In the genomic region with DNA sequence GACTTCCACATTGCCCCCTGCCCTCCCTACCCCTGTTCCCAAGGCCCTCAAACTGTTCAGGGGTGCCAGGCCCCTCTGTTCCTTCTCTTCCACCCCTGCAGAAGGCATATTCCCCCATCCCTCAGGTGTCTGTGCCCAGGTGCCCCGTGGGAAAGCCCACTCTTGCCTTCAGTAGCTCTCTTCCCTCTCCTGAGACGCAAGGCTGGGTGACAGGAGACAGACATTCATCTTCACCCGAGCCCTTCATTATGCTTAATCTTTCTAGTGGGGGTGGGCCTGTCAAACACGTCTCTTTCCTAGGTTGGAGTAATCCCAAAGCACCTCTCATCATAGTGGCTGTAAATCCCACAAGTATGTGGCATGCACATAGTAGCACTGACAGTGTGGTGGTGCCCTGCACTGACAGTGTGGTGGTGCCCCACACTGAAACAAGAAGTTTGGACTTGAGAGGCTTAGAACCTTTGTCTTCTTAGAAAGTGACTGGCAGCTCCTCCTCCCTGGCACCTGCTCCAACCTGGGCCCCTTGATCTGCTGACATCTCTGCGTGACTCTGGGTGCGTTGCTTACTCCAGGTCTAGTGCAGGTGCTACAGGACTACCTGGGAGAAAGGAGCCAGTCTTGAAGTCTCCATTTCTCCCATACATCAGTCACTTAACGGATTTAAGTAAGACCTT, we compare ENCODE assay signal across 18 cellular contexts. TPM values are rescaled to one million over a fixed set of nuclear protein-coding genes. Genes with fewer than 3 reads are reported as not detected.
A peak's percentile ranks its signal among the peaks of the same experiment; 100 is the strongest.
DNase-seq lines count a peak whose midpoint lies in the region; ATAC-seq, FAIRE-seq and TF ChIP-seq lines count a peak whose summit lies in the region.
"Had no signal": no experiment of that assay in that cellular context is flagged by ENCODE, and none has a peak within 500 bp of the region (broad histone marks: within the 10 kb centered on the region; RNA-seq: fewer than 3 reads in every experiment).

No MANE protein-coding gene starts in this region.

- peak overlapping the region; percentile 57 for H3K27ac Mint-ChIP-seq in activated naive CD8-positive, alpha-beta T cell treated with anti-CD3 and anti-CD28 coated beads, Interleukin-2, amount 10 ng/mL, durations not matched to agents 7 days and 5 days
- H3K27ac Mint-ChIP-seq in activated naive CD8-positive, alpha-beta T cell treated with anti-CD3 and anti-CD28 coated beads, Interleukin-2, amount 50 U/mL, for 24 hours = no peak overlapping the region
- no peak overlapping the region for H3K27ac Mint-ChIP-seq in type B pancreatic cell
- H3K27ac Mint-ChIP-seq: activated CD8-positive, alpha-beta memory T cell treated with anti-CD3 and anti-CD28 coated beads, Interleukin-2, amount 10 ng/mL, durations not matched to agents 7 days and 5 days had no signal

- H3K27me3 ChIP-seq in endothelial cell of umbilical vein (ENCODE audit: control insufficient read depth in 2 of 2, insufficient read depth in 2 of 2, low read length in 2 of 2) (no peaks in the 10 kb centered on the region), parathyroid adenoma (ENCODE audit: control insufficient read depth, insufficient read depth, low read length) (no peaks in the 10 kb centered on the region)
- H3K27me3 ChIP-seq: SJCRH30 had no signal

- H3K4me1 ChIP-seq in endothelial cell of umbilical vein (ENCODE audit: control insufficient read depth, extremely low read depth, insufficient read depth, low read length) (peaks cover 41% of the 10 kb centered on the region), parathyroid adenoma (peaks cover 22% of the 10 kb centered on the region)
- H3K4me1 ChIP-seq: SJCRH30 had no signal

- no peaks in the 10 kb centered on the region for H3K9me3 Mint-ChIP-seq in activated naive CD8-positive, alpha-beta T cell treated with anti-CD3 and anti-CD28 coated beads, Interleukin-2, amount 10 ng/mL, durations not matched to agents 7 days and 5 days
- no peaks in the 10 kb centered on the region for H3K9me3 Mint-ChIP-seq in activated naive CD8-positive, alpha-beta T cell treated with anti-CD3 and anti-CD28 coated beads, Interleukin-2, amount 50 U/mL, for 24 hours
- H3K9me3 Mint-ChIP-seq in type B pancreatic cell = peaks cover 5% of the 10 kb centered on the region

- H3K36me3 ChIP-seq in endothelial cell of umbilical vein (ENCODE audit: control insufficient read depth in 2 of 2, extremely low read depth in 1 of 2, insufficient read depth in 2 of 2, low read length in 2 of 2) (no peaks in the 10 kb centered on the region), parathyroid adenoma (ENCODE audit: control insufficient read depth, insufficient read depth, low read length) (no peaks in the 10 kb centered on the region)
- H3K36me3 ChIP-seq: SJCRH30 had no signal

- no TSS peak for BruUV-seq in endothelial cell of umbilical vein (replicated peaks; lab: Mats Ljungman, UMichigan)

- H3K4me3 ChIP-seq in endothelial cell of umbilical vein (replicated peaks in 1 of 3; ENCODE audit: insufficient read depth in 1 of 3, low read depth in 1 of 3, low read length in 3 of 3) (no peak overlapping the region), parathyroid adenoma (ENCODE audit: low read depth, low read length) (no peak overlapping the region)
- H3K4me3 ChIP-seq: SJCRH30 had no signal

- no peaks in the 10 kb centered on the region for H4K20me1 ChIP-seq in endothelial cell of umbilical vein (replicated peaks; ENCODE audit: control insufficient read depth, extremely low read depth, insufficient read depth, low read length)

- H3K9me3 ChIP-seq in endothelial cell of umbilical vein (replicated peaks; ENCODE audit: control insufficient read depth, insufficient read depth, low read length) (no peaks in the 10 kb centered on the region), parathyroid adenoma (ENCODE audit: control insufficient read depth, low read length) (no peaks in the 10 kb centered on the region)
- H3K9me3 ChIP-seq: SJCRH30 had no signal

- H3K4me3 Mint-ChIP-seq in activated naive CD8-positive, alpha-beta T cell treated with anti-CD3 and anti-CD28 coated beads, Interleukin-2, amount 10 ng/mL, durations not matched to agents 7 days and 5 days = no peak overlapping the region
- no peak overlapping the region for H3K4me3 Mint-ChIP-seq in activated naive CD8-positive, alpha-beta T cell treated with anti-CD3 and anti-CD28 coated beads, Interleukin-2, amount 50 U/mL, for 24 hours
- peak overlapping the region; percentile 11 for H3K4me3 Mint-ChIP-seq in type B pancreatic cell
- H3K4me3 Mint-ChIP-seq: activated CD8-positive, alpha-beta memory T cell treated with anti-CD3 and anti-CD28 coated beads, Interleukin-2, amount 10 ng/mL, durations not matched to agents 7 days and 5 days had no signal

- POLR2A ChIA-PET in activated naive CD8-positive, alpha-beta T cell treated with anti-CD3 and anti-CD28 coated beads, Interleukin-2, amount 10 ng/mL, durations not matched to agents 7 days and 5 days (lab: Charles Lee) = interaction anchor here (6.2 kb wide), 1 partner anchor 105 kb away, joined by 44 read pairs; the partner anchor contains the start of gene WNK1
- POLR2A ChIA-PET in endothelial cell of umbilical vein (lab: Charles Lee) = no interaction called here
- POLR2A ChIA-PET in GM10248 (lab: Yijun Ruan, JAX) = interaction anchor here (0.6 kb wide), 1 partner anchor 37 kb away, joined by 3 read pairs; no protein-coding TSS in a partner anchor

- peaks cover 33% of the 10 kb centered on the region for H3K4me1 Mint-ChIP-seq in activated naive CD8-positive, alpha-beta T cell treated with anti-CD3 and anti-CD28 coated beads, Interleukin-2, amount 10 ng/mL, durations not matched to agents 7 days and 5 days
- H3K4me1 Mint-ChIP-seq in activated naive CD8-positive, alpha-beta T cell treated with anti-CD3 and anti-CD28 coated beads, Interleukin-2, amount 50 U/mL, for 24 hours = peaks cover 29% of the 10 kb centered on the region
- H3K4me1 Mint-ChIP-seq in type B pancreatic cell (ENCODE audit: unreplicated experiment) = peaks cover 7% of the 10 kb centered on the region

- dilution Hi-C loops in endothelial cell of umbilical vein (cut with MboI; ENCODE audit: extremely low pct_ligation_motif_present, low sequenced_read_pairs) = no loop called here

- no peaks in the 10 kb centered on the region for H3K27me3 Mint-ChIP-seq in activated naive CD8-positive, alpha-beta T cell treated with anti-CD3 and anti-CD28 coated beads, Interleukin-2, amount 10 ng/mL, durations not matched to agents 7 days and 5 days
- no peaks in the 10 kb centered on the region for H3K27me3 Mint-ChIP-seq in activated naive CD8-positive, alpha-beta T cell treated with anti-CD3 and anti-CD28 coated beads, Interleukin-2, amount 50 U/mL, for 24 hours
- no peaks in the 10 kb centered on the region for H3K27me3 Mint-ChIP-seq in type B pancreatic cell
- H3K27me3 Mint-ChIP-seq: activated CD8-positive, alpha-beta memory T cell treated with anti-CD3 and anti-CD28 coated beads, Interleukin-2, amount 10 ng/mL, durations not matched to agents 7 days and 5 days had no signal

- TF ChIP-seq CTCF in endothelial cell of umbilical vein (IDR thresholded peaks at IDR 0.05; ENCODE audit: extremely low read depth in 1 of 2, insufficient read depth in 1 of 2, low read depth in 1 of 2, low read length in 2 of 2) = no peak
- no peak for TF ChIP-seq CTCF in parathyroid adenoma (IDR thresholded peaks at IDR 0.05)
- TF ChIP-seq CTCF in type B pancreatic cell (conservative IDR thresholded peaks at IDR 0.05) = no peak
- TF ChIP-seq CTCF in GM10248 (IDR thresholded peaks at IDR 0.05; ENCODE audit: control extremely low read depth, extremely low read depth, low read depth, missing control alignments) = no peak

- peaks cover 9% of the 10 kb centered on the region for H3K36me3 Mint-ChIP-seq in activated naive CD8-positive, alpha-beta T cell treated with anti-CD3 and anti-CD28 coated beads, Interleukin-2, amount 10 ng/mL, durations not matched to agents 7 days and 5 days
- peaks cover 6% of the 10 kb centered on the region for H3K36me3 Mint-ChIP-seq in activated naive CD8-positive, alpha-beta T cell treated with anti-CD3 and anti-CD28 coated beads, Interleukin-2, amount 50 U/mL, for 24 hours (ENCODE audit: low read depth)
- peaks cover 4% of the 10 kb centered on the region for H3K36me3 Mint-ChIP-seq in type B pancreatic cell
- H3K36me3 Mint-ChIP-seq: activated CD8-positive, alpha-beta memory T cell treated with anti-CD3 and anti-CD28 coated beads, Interleukin-2, amount 10 ng/mL, durations not matched to agents 7 days and 5 days had no signal

- H3K4me2 ChIP-seq in endothelial cell of umbilical vein (ENCODE audit: insufficient read depth, low read length) (no peak overlapping the region), parathyroid adenoma (ENCODE audit: low read length) (no peak overlapping the region)

- DNase-seq in activated naive CD8-positive, alpha-beta T cell treated with anti-CD3 and anti-CD28 coated beads, Interleukin-2, amount 10 ng/mL, durations not matched to agents 7 days and 5 days = peak; percentile 15
- DNase-seq in activated naive CD8-positive, alpha-beta T cell treated with anti-CD3 and anti-CD28 coated beads, Interleukin-2, amount 50 U/mL, for 24 hours = no peak
- DNase-seq in endothelial cell of umbilical vein (ENCODE audit: low read depth, low spot score) (no peak), type B pancreatic cell (ENCODE audit: extremely low spot score, unreplicated experiment) (no peak), GM10248 (ENCODE audit: extremely low spot score) (no peak)
- no peak for DNase-seq in central memory CD4-positive, alpha-beta T cell
- DNase-seq: activated CD8-positive, alpha-beta memory T cell treated with anti-CD3 and anti-CD28 coated beads, Interleukin-2, amount 10 ng/mL, durations not matched to agents 7 days and 5 days; foreskin melanocyte; KG1; NCI-H1694; NCI-H526; SJCRH30; stimulated activated CD4-positive, alpha-beta T cell treated with anti-CD3 and anti-CD28 coated beads, Interleukin-2, amount 100 ng/mL, for 48 hours; stimulated activated naive CD8-positive, alpha-beta T cell treated with anti-CD3 and anti-CD28 coated beads, Interleukin-15, Interleukin-2, amounts not matched to agents 100 U/mL and 50 U/mL, for 24 hours had no signal

- ATAC-seq in activated naive CD8-positive, alpha-beta T cell treated with anti-CD3 and anti-CD28 coated beads, Interleukin-2, amount 10 ng/mL, durations not matched to agents 7 days and 5 days (ENCODE audit: low read depth) = no peak
- no peak for ATAC-seq in activated naive CD8-positive, alpha-beta T cell treated with anti-CD3 and anti-CD28 coated beads, Interleukin-2, amount 50 U/mL, for 24 hours
- no peak for ATAC-seq in HG02759 (IDR thresholded peaks at IDR 0.05; ENCODE audit: unreplicated experiment)
- ATAC-seq: activated CD8-positive, alpha-beta memory T cell treated with anti-CD3 and anti-CD28 coated beads, Interleukin-2, amount 10 ng/mL, durations not matched to agents 7 days and 5 days; stimulated activated naive CD8-positive, alpha-beta T cell treated with anti-CD3 and anti-CD28 coated beads, Interleukin-15, Interleukin-2, amounts not matched to agents 100 U/mL and 50 U/mL, for 24 hours had no signal

- FAIRE-seq in endothelial cell of umbilical vein (lab: Jason Lieb, UNC) = no peak
- FAIRE-seq: A204.1 had no signal

- H2AFZ ChIP-seq in endothelial cell of umbilical vein (ENCODE audit: low read depth, low read length) (no peak overlapping the region), parathyroid adenoma (no peak overlapping the region)

- no peaks in the 10 kb centered on the region for H3K9me1 ChIP-seq in endothelial cell of umbilical vein (replicated peaks; ENCODE audit: control insufficient read depth, extremely low read depth, insufficient read depth, low read length)

- CTCF ChIA-PET in endothelial cell of umbilical vein (lab: Charles Lee) (interaction anchor here (1.4 to 6.7 kb wide), 5 partner anchors 15 to 167 kb away, joined by 5 to 56 read pairs (median 7); partner anchors contain the start of genes NINJ2 and WNK1), GM10248 (lab: Yijun Ruan, JAX) (interaction anchor here (0.8 to 2.0 kb wide), 6 partner anchors 19 to 168 kb away, joined by 3 to 8 read pairs (median 3); no protein-coding TSS in a partner anchor)

- H3K79me2 ChIP-seq in endothelial cell of umbilical vein (ENCODE audit: control insufficient read depth, insufficient read depth, low read length) (no peaks in the 10 kb centered on the region), parathyroid adenoma (no peaks in the 10 kb centered on the region)

- TF ChIP-seq POLR2A in endothelial cell of umbilical vein (IDR thresholded peaks at IDR 0.05; ENCODE audit: low read depth, low read length) = no peak

- H3K9ac ChIP-seq in endothelial cell of umbilical vein (replicated peaks; ENCODE audit: extremely low read depth, insufficient read depth, low read length) = no peak overlapping the region
- H3K9ac ChIP-seq in parathyroid adenoma = no peak overlapping the region

- peak overlapping the region; percentile 78 for H3K27ac ChIP-seq in endothelial cell of umbilical vein (ENCODE audit: insufficient read depth, low read depth, low read length)
- H3K27ac ChIP-seq in parathyroid adenoma = peak overlapping the region; percentile 13
- H3K27ac ChIP-seq: SJCRH30 had no signal

- intact Hi-C loops in endothelial cell of umbilical vein (cut with micrococcal nuclease) = no loop called here

RNA-seq across cellular contexts. Expression of gene NINJ2, which starts 16.1 kb away (rescaled TPM):
- total RNA-seq in activated naive CD8-positive, alpha-beta T cell treated with anti-CD3 and anti-CD28 coated beads, Interleukin-2, amount 10 ng/mL, durations not matched to agents 7 days and 5 days = 1 to 10 TPM; 5.4 to 7.8 TPM
- 0.75 and 1.4 TPM in 2 replicates for total RNA-seq in endothelial cell of umbilical vein
- 4.4 and 6.0 TPM in 2 replicates for polyA plus RNA-seq in endothelial cell of umbilical vein
- polyA plus RNA-seq in endothelial cell of umbilical vein (2011; cell fraction: cytosol; rRNA removed) = 3.4 and 3.7 TPM in 2 replicates
- polyA plus RNA-seq in endothelial cell of umbilical vein (2011; cell fraction: nucleus; rRNA removed) = 0.74 and 1.1 TPM in 2 replicates
- 2.7 and 3.6 TPM in 2 replicates for polyA plus RNA-seq in endothelial cell of umbilical vein (2012)
- 1.1 and 6.6 TPM in 2 replicates for polyA minus RNA-seq in endothelial cell of umbilical vein
- 1.2 TPM for polyA minus RNA-seq in endothelial cell of umbilical vein (2011; cell fraction: cytosol; rRNA and poly(A)+ RNA removed)
- not detected in 2 replicates for polyA minus RNA-seq in endothelial cell of umbilical vein (2011; cell fraction: nucleus; rRNA and poly(A)+ RNA removed)
- total RNA-seq in type B pancreatic cell (ENCODE audit: low replicate concordance) = 1.2 TPM in 1 of 2 replicates, not detected in the other
- total RNA-seq: kidney epithelial cell had no signal
